ENCODE assay signal across 11 cellular contexts in genomic region chr16:68993885-68994284, GRCh38.
A peak's percentile ranks its signal among the peaks of the same experiment; 100 is the strongest.
DNase-seq lines count a peak whose midpoint lies in the region; ATAC-seq and TF ChIP-seq lines count a peak whose summit lies in the region.
"Had no signal": no experiment of that assay in that cellular context is flagged by ENCODE, and none has a peak within 500 bp of the region (broad histone marks: within the 10 kb centered on the region; RNA-seq: fewer than 3 reads in every experiment).

No MANE protein-coding gene starts in this region.

- peak; percentile 52 for DNase-seq in BJ (ENCODE audit: low read depth)
- peak; percentile 55 to 86 for DNase-seq in dermis microvascular lymphatic vessel endothelial cell (ENCODE audit: low read depth in 2 of 2)
- DNase-seq in mucosa of descending colon: no peak
- DNase-seq in activated T-cell treated with anti-CD3 and anti-CD28 coated beads, Interleukin-2, amount 50 U/mL, for 1 hour: no peak
- DNase-seq in HuH-7.5 (ENCODE audit: low spot score): no peak
- DNase-seq in anterior cingulate cortex (lab: John Stamatoyannopoulos, UW): no peak
- DNase-seq: activated T-cell treated with anti-CD3 and anti-CD28 coated beads, Interleukin-2, amount 50 U/mL, for 72 hours; DMS 273 treated with DMSO at 0.1 percent for 48 hours; T-cell had no signal

- H3K4me1 ChIP-seq in mucosa of descending colon (ENCODE audit: low read depth): peaks cover 7% of the 10 kb centered on the region

- POLR2A ChIA-PET in BJ (lab: Charles Lee): no interaction called here

- no peaks in the 10 kb centered on the region for H3K36me3 ChIP-seq in BJ (ENCODE audit: control insufficient read depth, insufficient read depth, low read length)
- no peaks in the 10 kb centered on the region for H3K36me3 ChIP-seq in mucosa of descending colon (ENCODE audit: low read depth)

- CTCF ChIA-PET in BJ (lab: Yijun Ruan, JAX): interaction anchor here (1.3 to 1.8 kb wide), 2 partner anchors 16 to 92 kb away, joined by 4 to 6 read pairs; no protein-coding TSS in a partner anchor

- intact Hi-C loops in mucosa of descending colon (cut with DNase I, micrococcal nuclease): no loop called here

- no peaks in the 10 kb centered on the region for H3K9me3 ChIP-seq in mucosa of descending colon

- no peak for TF ChIP-seq EP300 in Ishikawa (IDR thresholded peaks at IDR 0.05; ENCODE audit: borderline replicate concordance)

- TF ChIP-seq CTCF in BJ (IDR thresholded peaks at IDR 0.05; ENCODE audit: insufficient read depth, low read depth, low read length) (no peak), mucosa of descending colon (IDR thresholded peaks at IDR 0.05) (no peak)

- TF ChIP-seq RAD21 in Ishikawa (IDR thresholded peaks at IDR 0.05; ENCODE audit: low read depth): no peak

- peak; percentile 95 for ATAC-seq in mucosa of descending colon
- no peak for ATAC-seq in HG03378 (IDR thresholded peaks at IDR 0.05; ENCODE audit: unreplicated experiment)
- ATAC-seq: activated T-cell treated with anti-CD3 and anti-CD28 coated beads, Interleukin-2, amount 50 U/mL, for 72 hours; T-cell had no signal

- no peaks in the 10 kb centered on the region for H3K27me3 ChIP-seq in BJ (ENCODE audit: control insufficient read depth, insufficient read depth, low read length)

- H3K4me3 ChIP-seq in BJ (ENCODE audit: low read depth, low read length) (no peak overlapping the region), mucosa of descending colon (no peak overlapping the region)

TF ChIP-seq in Ishikawa, 13 proteins besides CTCF, POLR2A, EP300 and RAD21:
- TF ChIP-seq NFIC (IDR thresholded peaks at IDR 0.05) (0 out of 2 replicates have a peak, but pooled peaks have one; percentile 14), USF1 (IDR thresholded peaks at IDR 0.05) (no peak)

Comparison
In these comparisons a context has a peak if more than half of its experiments do, and no peak if none do; other contexts are left out.
1. DNase-seq: peak in BJ (single experiment) and dermis microvascular lymphatic vessel endothelial cell (2 of 2); none in mucosa of descending colon (0 of 3), activated T-cell treated with anti-CD3 and anti-CD28 coated beads, Interleukin-2, amount 50 U/mL, for 1 hour (single experiment), HuH-7.5 (single experiment) and anterior cingulate cortex (0 of 58).